In genomic region chr13:79776538-79776937, GRCh38 we compare ENCODE assay signal across 2 cellular contexts.
TF ChIP-seq lines count a peak whose summit lies in the region.

No MANE protein-coding gene starts in this region.

TF ChIP-seq in SK-N-SH, 30 proteins besides CTCF, POLR2A, EP300 and RAD21 (continued from another document):
- TF ChIP-seq USF1 (IDR thresholded peaks at IDR 0.05; ENCODE audit: borderline replicate concordance, low read depth) (no peak), JUND (IDR thresholded peaks at IDR 0.05) (no peak), RFX5 (IDR thresholded peaks at IDR 0.05; ENCODE audit: low read length) (no peak), YY1 (IDR thresholded peaks at IDR 0.05; ENCODE audit: low read depth) (no peak), RCOR1 (IDR thresholded peaks at IDR 0.05; ENCODE audit: low read length) (no peak), RXRA (IDR thresholded peaks at IDR 0.05; ENCODE audit: borderline replicate concordance, low read depth) (no peak), MXI1 (IDR thresholded peaks at IDR 0.05; ENCODE audit: low read depth, low read length) (no peak), POLR2AphosphoS5 (IDR thresholded peaks at IDR 0.05; ENCODE audit: low read depth, low read length) (no peak)
- TF ChIP-seq, protein P1, sequence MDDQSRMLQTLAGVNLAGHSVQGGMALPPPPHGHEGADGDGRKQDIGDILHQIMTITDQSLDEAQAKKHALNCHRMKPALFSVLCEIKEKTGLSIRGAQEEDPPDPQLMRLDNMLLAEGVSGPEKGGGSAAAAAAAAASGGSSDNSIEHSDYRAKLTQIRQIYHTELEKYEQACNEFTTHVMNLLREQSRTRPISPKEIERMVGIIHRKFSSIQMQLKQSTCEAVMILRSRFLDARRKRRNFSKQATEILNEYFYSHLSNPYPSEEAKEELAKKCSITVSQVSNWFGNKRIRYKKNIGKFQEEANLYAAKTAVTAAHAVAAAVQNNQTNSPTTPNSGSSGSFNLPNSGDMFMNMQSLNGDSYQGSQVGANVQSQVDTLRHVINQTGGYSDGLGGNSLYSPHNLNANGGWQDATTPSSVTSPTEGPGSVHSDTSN (IDR thresholded peaks at IDR 0.05) = no peak
TF ChIP-seq in SK-N-SH: peak in this region for 0.

TF ChIP-seq in SK-N-SH treated with all-trans-retinoic acid at 6 μM for 48 hours, 23 proteins besides CTCF, POLR2A, EP300 and RAD21 (continued from another document):
- TF ChIP-seq POU6F1 (CRISPR knock-in tag; IDR thresholded peaks at IDR 0.05; ENCODE audit: borderline replicate concordance, low read depth) (no peak), PPARA (CRISPR knock-in tag; IDR thresholded peaks at IDR 0.05; ENCODE audit: borderline replicate concordance) (no peak), ZNF565 (CRISPR knock-in tag; conservative IDR thresholded peaks at IDR 0.05; ENCODE audit: low read depth) (no peak), ZC3H10 (CRISPR knock-in tag; IDR thresholded peaks at IDR 0.05) (no peak)
- TF ChIP-seq, protein P2, sequence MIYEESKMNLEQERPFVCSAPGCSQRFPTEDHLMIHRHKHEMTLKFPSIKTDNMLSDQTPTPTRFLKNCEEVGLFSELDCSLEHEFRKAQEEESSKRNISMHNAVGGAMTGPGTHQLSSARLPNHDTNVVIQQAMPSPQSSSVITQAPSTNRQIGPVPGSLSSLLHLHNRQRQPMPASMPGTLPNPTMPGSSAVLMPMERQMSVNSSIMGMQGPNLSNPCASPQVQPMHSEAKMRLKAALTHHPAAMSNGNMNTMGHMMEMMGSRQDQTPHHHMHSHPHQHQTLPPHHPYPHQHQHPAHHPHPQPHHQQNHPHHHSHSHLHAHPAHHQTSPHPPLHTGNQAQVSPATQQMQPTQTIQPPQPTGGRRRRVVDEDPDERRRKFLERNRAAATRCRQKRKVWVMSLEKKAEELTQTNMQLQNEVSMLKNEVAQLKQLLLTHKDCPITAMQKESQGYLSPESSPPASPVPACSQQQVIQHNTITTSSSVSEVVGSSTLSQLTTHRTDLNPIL (CRISPR knock-in tag; IDR thresholded peaks at IDR 0.05; ENCODE audit: low read depth) = no peak
